ENCODE assay signal across 10 cellular contexts in the genomic region with DNA sequence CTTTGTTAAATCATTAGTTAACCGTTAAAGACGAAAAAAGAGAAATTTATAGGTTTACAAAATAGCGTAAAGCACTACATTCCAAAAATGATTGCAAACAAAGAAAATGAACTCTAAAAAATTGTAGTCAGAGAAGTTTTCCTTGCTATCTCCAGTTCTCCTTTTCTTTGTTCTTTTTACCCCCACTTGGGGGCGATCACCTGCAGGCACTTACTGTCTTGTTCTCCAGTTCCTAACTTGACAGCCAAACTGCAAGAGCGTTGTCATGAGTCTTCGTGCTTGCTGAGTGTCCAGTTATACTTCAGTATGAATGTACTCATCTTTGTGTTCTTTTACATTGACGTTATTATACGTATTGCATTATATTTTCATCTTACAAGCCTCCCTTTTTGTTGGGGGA. TPM values are rescaled to one million over a fixed set of nuclear protein-coding genes. Genes with fewer than 3 reads are reported as not detected.
DNase-seq lines count a peak whose midpoint lies in the region; ATAC-seq and TF ChIP-seq lines count a peak whose summit lies in the region.
"Had no signal": no experiment of that assay in that cellular context is flagged by ENCODE, and none has a peak within 500 bp of the region (broad histone marks: within the 10 kb centered on the region; RNA-seq: fewer than 3 reads in every experiment).

No MANE protein-coding gene starts in this region.

- no peak overlapping the region for H2BK15ac ChIP-seq in H9 (ENCODE audit: low read depth, low read length)

- H3K4me1 ChIP-seq in H9 (ENCODE audit: insufficient read depth, low read length) = no peaks in the 10 kb centered on the region

- H3K27ac ChIP-seq in H9 (ENCODE audit: insufficient read length, low read depth, low read length) = no peak overlapping the region

- no peaks in the 10 kb centered on the region for H4K20me1 ChIP-seq in H9 (ENCODE audit: control insufficient read depth, insufficient read depth, insufficient read length)

- H3K79me1 ChIP-seq in H9 (ENCODE audit: insufficient read depth, low read depth, low read length, poor library complexity, severe bottlenecking) = no peaks in the 10 kb centered on the region

- ATAC-seq in GM18861 (IDR thresholded peaks at IDR 0.05; ENCODE audit: unreplicated experiment) = no peak

- no peak overlapping the region for H2AFZ ChIP-seq in H9 (ENCODE audit: low read length)

- H3K56ac ChIP-seq in H9 (ENCODE audit: insufficient read length, low read depth, low read length) = no peak overlapping the region

- H3K4me1 Mint-ChIP-seq in CD14-positive monocyte (peaks cover 12% of the 10 kb centered on the region), H9 (peaks cover 0 to 8% of the 10 kb centered on the region in 2 experiments; a peak in 2 of 4 replicates)

- H3K9ac ChIP-seq in H9 (ENCODE audit: extremely low read depth, insufficient read length, low read length) = no peak overlapping the region

- no peak overlapping the region for H2AK5ac ChIP-seq in H9 (ENCODE audit: insufficient read length, low read length)

- H3K9me3 Mint-ChIP-seq in CD14-positive monocyte (peaks cover 4 to 15% (median 10%) of the 10 kb centered on the region in 7 donors), H9 (peaks cover 4% of the 10 kb centered on the region in 2 experiments; a peak in 4 of 5 replicates)

- H3K27me3 Mint-ChIP-seq in CD14-positive monocyte (ENCODE audit: low read depth in 3 of 3) = peaks cover 0 to 2% (median 0%) of the 10 kb centered on the region in 3 donors
- peaks cover under 1% of the 10 kb centered on the region; the same call in 1 of the 2 replicates for H3K27me3 Mint-ChIP-seq in H9 (ENCODE audit: low read depth)

- H2BK20ac ChIP-seq in H9 (ENCODE audit: low read depth, low read length, poor library complexity, severe bottlenecking) = no peak overlapping the region

- no peaks in the 10 kb centered on the region for H3K27me3 ChIP-seq in H9 (ENCODE audit: insufficient read depth, low read length)

- H4K8ac ChIP-seq in H9 (replicated peaks; ENCODE audit: insufficient read length, low read depth, low read length) = no peak overlapping the region

- no peak overlapping the region for H3K18ac ChIP-seq in H9 (ENCODE audit: insufficient read length, low read depth, low read length)

- H3K79me2 ChIP-seq in H9 (ENCODE audit: insufficient read depth, low read length) = no peaks in the 10 kb centered on the region

- H3T11ph ChIP-seq in H9 (ENCODE audit: low read length) = no peak overlapping the region

- peak; percentile 52 for TF ChIP-seq CTCF in CD14-positive monocyte (IDR thresholded peaks at IDR 0.05)
- TF ChIP-seq CTCF in H9 (conservative IDR thresholded peaks at IDR 0.05) = peak; percentile 70

- H3K4me2 ChIP-seq in H9 (ENCODE audit: insufficient read depth, insufficient read length, low read length) = no peak overlapping the region

- H3K4me3 Mint-ChIP-seq in CD14-positive monocyte = no peak overlapping the region
- H3K4me3 Mint-ChIP-seq in H9 = no peak overlapping the region

- H3K14ac ChIP-seq in H9 (ENCODE audit: insufficient read depth, low read length) = no peak overlapping the region

- H3K27ac Mint-ChIP-seq in CD14-positive monocyte (no peak overlapping the region), H9 (no peak overlapping the region)

- H3K36me3 Mint-ChIP-seq in CD14-positive monocyte = peaks cover 85 to 90% of the 10 kb centered on the region in 2 donors
- H3K36me3 Mint-ChIP-seq in H9 (ENCODE audit: insufficient read depth in 1 of 3, low read depth in 3 of 3) = peaks cover 58 to 89% (median 85%) of the 10 kb centered on the region in 3 experiments

- H2BK120ac ChIP-seq in H9 (ENCODE audit: low read depth, low read length, poor library complexity, severe bottlenecking) = no peak overlapping the region

- DNase-seq in CD14-positive monocyte (ENCODE audit: low spot score) = no peak
- no peak for DNase-seq in H9
- peak; percentile 15 for DNase-seq in SK-N-DZ (ENCODE audit: low spot score)
- peak; percentile 40 for DNase-seq in iPS-NIHi7 (ENCODE audit: extremely low spot score)
- DNase-seq in HuH-7.5 (ENCODE audit: low spot score) = no peak
- DNase-seq in COLO668 (lab: John Stamatoyannopoulos, UW; ENCODE audit: unreplicated experiment) = no peak
- no peak for DNase-seq in GM03348 (ENCODE audit: low spot score)
- DNase-seq: NCI-H446 treated with DMSO at 0.1 percent for 48 hours; stimulated activated CD4-positive, alpha-beta T cell treated with anti-CD3 and anti-CD28 coated beads, Interleukin-2, amount 100 ng/mL, for 24 hours had no signal

- intact Hi-C loops in CD14-positive monocyte (cut with micrococcal nuclease) = loop anchor here in 1 of 2 donors (10.0 kb wide), 1 partner anchor 50 kb away; no protein-coding TSS in a partner anchor

- peaks cover 6% of the 10 kb centered on the region for H3K9me3 ChIP-seq in H9 (ENCODE audit: control insufficient read depth, low read depth, low read length)

- no peak overlapping the region for H3K23ac ChIP-seq in H9 (ENCODE audit: insufficient read length, low read depth, low read length)

- no peak overlapping the region for H2BK5ac ChIP-seq in H9 (ENCODE audit: insufficient read length, low read length)

- no peak overlapping the region for H2BK12ac ChIP-seq in H9 (ENCODE audit: insufficient read length, low read depth, low read length)

- H4K91ac ChIP-seq in H9 (ENCODE audit: insufficient read length, low read depth, low read length) = no peak overlapping the region

- no peaks in the 10 kb centered on the region for H3K23me2 ChIP-seq in H9 (ENCODE audit: insufficient read length, low read depth, low read length, poor library complexity, severe bottlenecking)

- no peak overlapping the region for H3K4ac ChIP-seq in H9 (ENCODE audit: low read depth, low read length)

- WGBS in H9 (ENCODE audit: extremely low coverage, insufficient read length, low lambda C conversion rate) = no CpG with 5 or more reads among the region's 8 CpGs

- no peak overlapping the region for H4K5ac ChIP-seq in H9 (ENCODE audit: insufficient read length, low read depth, low read length)

RNA-seq across cellular contexts. Expression of a gene that starts 54.5 kb away (rescaled TPM):
- polyA plus RNA-seq in CD14-positive monocyte = 10 to 100 TPM in 1 of 2 donors, 1 to 10 TPM in 1; 9.6 to 11.4 TPM
- 56.7 and 63.3 TPM in 2 replicates for total RNA-seq in H9 (2021)
- polyA plus RNA-seq in SK-N-DZ (2014; cell fraction: cytosol; rRNA removed) = 31.4 and 38.8 TPM in 2 replicates
- polyA plus RNA-seq in SK-N-DZ (2014; cell fraction: nucleus; rRNA removed) = 60.9 and 82.1 TPM in 2 replicates

Comparison
In these comparisons a context has a peak if more than half of its experiments do, and no peak if none do; other contexts are left out.
1. DNase-seq: peak in SK-N-DZ (single experiment) and iPS-NIHi7 (single experiment); none in CD14-positive monocyte (single experiment), H9 (single experiment), HuH-7.5 (single experiment), COLO668 (single experiment) and GM03348 (single experiment).